In genomic region chr7:29413511-29414178, GRCh38 we compare ENCODE assay signal across 17 cellular contexts.
"Had no signal": no experiment of that assay in that cellular context is flagged by ENCODE, and none has a peak within 500 bp of the region (broad histone marks: within the 10 kb centered on the region; RNA-seq: fewer than 3 reads in every experiment).

No MANE protein-coding gene starts in this region.

- ATAC-seq: activated CD8-positive, alpha-beta memory T cell treated with anti-CD3 and anti-CD28 coated beads, Interleukin-2, amount 10 ng/mL, durations not matched to agents 7 days and 5 days; lower lobe of right lung; naive thymus-derived CD4-positive, alpha-beta T cell; SK-N-SH treated with all-trans-retinoic acid at 6 μM for 48 hours had no signal

- H3K4me1 ChIP-seq: esophagus muscularis mucosa, lower lobe of right lung, sigmoid colon had no signal

- H3K4me3 ChIP-seq: esophagus muscularis mucosa, lower lobe of right lung, sigmoid colon, thoracic aorta, vagina had no signal

- DNase-seq: activated CD4-positive, alpha-beta T cell treated with anti-CD3 and anti-CD28 coated beads, Interleukin-2, amount 50 U/mL, for 4 hours; activated CD4-positive, CD25-positive, alpha-beta regulatory T cell; activated CD8-positive, alpha-beta memory T cell treated with anti-CD3 and anti-CD28 coated beads, Interleukin-2, amount 10 ng/mL, durations not matched to agents 7 days and 5 days; activated effector memory CD4-positive, alpha-beta T cell treated with Interleukin-2 at 50 U/mL for 16 hours; activated T-cell treated with anti-CD3 and anti-CD28 coated beads, Interleukin-2, amount 50 U/mL, for 24 hours; amniotic stem cell; cerebellar nuclear complex; dermis blood vessel endothelial cell; lower lobe of right lung; midbrain; naive thymus-derived CD4-positive, alpha-beta T cell; sigmoid colon; stimulated activated CD4-positive, alpha-beta T cell treated with anti-CD3 and anti-CD28 coated beads, Interleukin-4, amount 100 ng/mL, for 24 hours had no signal

- H3K27me3 ChIP-seq: esophagus muscularis mucosa, sigmoid colon, vagina had no signal

- H3K9me3 ChIP-seq: esophagus muscularis mucosa, lower lobe of right lung, sigmoid colon, thoracic aorta, vagina had no signal

- H3K27ac ChIP-seq: esophagus muscularis mucosa, lower lobe of right lung, sigmoid colon, thoracic aorta, vagina had no signal

- H3K36me3 ChIP-seq: esophagus muscularis mucosa, lower lobe of right lung, sigmoid colon, thoracic aorta, vagina had no signal
